In genomic region chr5:127029513-127030258, GRCh38 we compare ENCODE assay signal across 8 cellular contexts. TPM values are rescaled to one million over a fixed set of nuclear protein-coding genes. Genes with fewer than 3 reads are reported as not detected.
DNase-seq lines count a peak whose midpoint lies in the region; ATAC-seq lines count a peak whose summit lies in the region.

No MANE protein-coding gene starts in this region.

- H3K4me3 ChIP-seq in iPS-11a (ENCODE audit: low read depth, low read length) = peak overlapping the region; percentile 80
- peak overlapping the region; percentile 87 to 96 (median 95) for H3K4me3 ChIP-seq in skeletal muscle tissue (ENCODE audit: low read length in 3 of 3)

- H3K27ac ChIP-seq in skeletal muscle tissue (ENCODE audit: low read depth, low read length) = peak overlapping the region; percentile 95

- H3K9ac ChIP-seq in skeletal muscle tissue (ENCODE audit: low read depth in 1 of 3, low read length in 3 of 3) = peak overlapping the region; percentile 92 to 98 (median 94)

- peaks cover 18 to 34% (median 20%) of the 10 kb centered on the region in 3 donors for H3K4me1 ChIP-seq in skeletal muscle tissue (ENCODE audit: control insufficient read depth in 3 of 3, insufficient read depth in 3 of 3, low read length in 3 of 3)

- no peaks in the 10 kb centered on the region for H3K9me3 ChIP-seq in skeletal muscle tissue (ENCODE audit: control insufficient read depth in 3 of 3, low read length in 3 of 3)

- no peaks in the 10 kb centered on the region for H3K36me3 ChIP-seq in skeletal muscle tissue (ENCODE audit: control insufficient read depth in 3 of 3, insufficient read depth in 3 of 3, low read length in 3 of 3)

- H3K27me3 ChIP-seq in skeletal muscle tissue (ENCODE audit: control insufficient read depth in 3 of 3, insufficient read depth in 3 of 3, low read length in 3 of 3) = no peaks in the 10 kb centered on the region

- DNase-seq in G401 (ENCODE audit: low spot score) (peak; percentile 70), NCI-H1105 (lab: John Stamatoyannopoulos, UW) (peak; percentile 33), T1000 (lab: John Stamatoyannopoulos, UW) (peak; percentile 12), brain pericyte (ENCODE audit: low read depth, low spot score) (peak; percentile 21)

- in situ Hi-C loops in G401 (cut with HindIII; ENCODE audit: low sequenced_read_pairs) = no loop called here

- ATAC-seq in HG02571 (IDR thresholded peaks at IDR 0.05; ENCODE audit: unreplicated experiment) = peak; percentile 12
- ATAC-seq in HG03097 (IDR thresholded peaks at IDR 0.05; ENCODE audit: low FRiP score, unreplicated experiment) = no peak

RNA-seq across cellular contexts. Expression of gene MARCHF3, which starts 0.7 kb away (rescaled TPM):
- not detected in 2 replicates for total RNA-seq in G401 (2014; rRNA removed; shearing (Covaris generic))
- total RNA-seq in skeletal muscle tissue = 18.8 TPM

RNA-seq across cellular contexts. Expression of gene C5orf63, which starts 43.6 kb away (rescaled TPM):
- not detected in 2 replicates for total RNA-seq in G401 (2014; rRNA removed; shearing (Covaris generic))
- total RNA-seq in skeletal muscle tissue = 3.7 TPM

Comparison
In these comparisons a context has a peak if more than half of its experiments do, and no peak if none do; other contexts are left out.
1. DNase-seq: peak in every context shown above with its lines; median percentile 70 in G401; 33 in NCI-H1105; 21 in brain pericyte; 12 in T1000.
2. RNA of gene MARCHF3, which starts 0.7 kb away (total RNA-seq): 18.8 TPM in skeletal muscle tissue (single experiment); not detected in G401; every median in the first group is over 10 times any median in the second.